ENCODE assay signal across 14 cellular contexts in genomic region chr12:42014972-42015371, GRCh38.
"Had no signal": no experiment of that assay in that cellular context is flagged by ENCODE, and none has a peak within 500 bp of the region (broad histone marks: within the 10 kb centered on the region; RNA-seq: fewer than 3 reads in every experiment).

No MANE protein-coding gene starts in this region.

- H3K79me2 ChIP-seq: hepatocyte, parathyroid adenoma had no signal

- H3K4me2 ChIP-seq: hepatocyte had no signal

- H3K4me3 Mint-ChIP-seq: natural killer cell treated with Interleukin-12 subunit alpha and Interleukin-12 subunit beta and Interleukin-15 and Interleukin-18, amount 100 ng/mL, for 72 hours had no signal

- H2AFZ ChIP-seq: hepatocyte, parathyroid adenoma had no signal

- H3K9me3 Mint-ChIP-seq: natural killer cell treated with Interleukin-12 subunit alpha and Interleukin-12 subunit beta and Interleukin-15 and Interleukin-18, amount 100 ng/mL, for 72 hours had no signal

- H3K36me3 ChIP-seq: sigmoid colon, stomach had no signal

- H3K4me3 ChIP-seq: coronary artery, hepatocyte, psoas muscle, sigmoid colon, skin epidermis, stomach had no signal

- H3K27ac ChIP-seq: coronary artery, hepatocyte, parathyroid adenoma, psoas muscle, sigmoid colon, skin epidermis, stomach had no signal

- ATAC-seq: natural killer cell treated with Interleukin-12 subunit alpha and Interleukin-12 subunit beta and Interleukin-15 and Interleukin-18, amount 100 ng/mL, for 72 hours; psoas muscle had no signal

- DNase-seq: effector CD4-positive, alpha-beta T cell; foreskin melanocyte; head of caudate nucleus; kidney glomerular epithelial cell; psoas muscle; sigmoid colon; stimulated activated naive CD4-positive, alpha-beta T cell; stomach; trophoblast cell had no signal

- H3K27ac Mint-ChIP-seq: natural killer cell treated with Interleukin-12 subunit alpha and Interleukin-12 subunit beta and Interleukin-15 and Interleukin-18, amount 100 ng/mL, for 72 hours had no signal

- H3K36me3 Mint-ChIP-seq: natural killer cell treated with Interleukin-12 subunit alpha and Interleukin-12 subunit beta and Interleukin-15 and Interleukin-18, amount 100 ng/mL, for 72 hours had no signal

- H3K9me3 ChIP-seq: psoas muscle, sigmoid colon, stomach had no signal

- H3K4me1 ChIP-seq: parathyroid adenoma, psoas muscle, sigmoid colon, stomach had no signal
